11 cellular contexts compared by ENCODE assay signal in genomic region chr5:45796959-45797553, GRCh38.
DNase-seq lines count a peak whose midpoint lies in the region; ATAC-seq, FAIRE-seq and TF ChIP-seq lines count a peak whose summit lies in the region.
"Had no signal": no experiment of that assay in that cellular context is flagged by ENCODE, and none has a peak within 500 bp of the region (broad histone marks: within the 10 kb centered on the region; RNA-seq: fewer than 3 reads in every experiment).

No MANE protein-coding gene starts in this region.

- CTCF ChIA-PET in SK-N-SH (lab: Yijun Ruan, JAX) (no interaction called here), K562 (lab: Yijun Ruan, JAX; ENCODE audit: low intra/inter-chr PET ratio) (interaction anchor here (0.9 kb wide), 1 partner anchor 1261 kb away, joined by 3 read pairs; no protein-coding TSS in a partner anchor)

- peak; percentile 35 for FAIRE-seq in K562 (lab: Jason Lieb, UNC)

- no peak overlapping the region for H2AFZ ChIP-seq in SK-N-SH (ENCODE audit: low read depth)
- no peak overlapping the region for H2AFZ ChIP-seq in K562 (ENCODE audit: low read depth, low read length)
- no peak overlapping the region for H2AFZ ChIP-seq in smooth muscle cell (ENCODE audit: low read depth)

- BruUV-seq in K562 (replicated peaks; lab: Mats Ljungman, UMichigan), result no TSS peak

- no peak for TF ChIP-seq POLR2A in K562 (conservative IDR thresholded peaks at IDR 0.05)

- 0% methylated on average over 1 of the region's 1 CpG for WGBS in SK-N-SH (ENCODE audit: low lambda C conversion rate)
- 0% methylated on average over 1 of the region's 1 CpG for WGBS in K562 (ENCODE audit: insufficient coverage, low coverage, missing lambda C conversion rate)
- 43% methylated on average over 1 of the region's 1 CpG for WGBS in smooth muscle cell (ENCODE audit: low lambda C conversion rate)

- no peak overlapping the region for H3K4me3 ChIP-seq in SK-N-SH (ENCODE audit: low read depth in 2 of 2, low read length in 1 of 2)
- no peak overlapping the region for H3K4me3 ChIP-seq in K562
- no peak overlapping the region for H3K4me3 ChIP-seq in smooth muscle cell
- H3K4me3 ChIP-seq: uterus had no signal

- H3K27ac ChIP-seq in SK-N-SH (ENCODE audit: low read depth in 2 of 2, low read length in 1 of 2), result no peak overlapping the region
- H3K27ac ChIP-seq in K562 (ENCODE audit: extremely low read depth, low read depth, low read length), result no peak overlapping the region
- H3K27ac ChIP-seq in smooth muscle cell (ENCODE audit: low read depth), result no peak overlapping the region
- H3K27ac ChIP-seq: uterus had no signal

- intact Hi-C loops in K562 (cut with micrococcal nuclease) (no loop called here), Right ventricle myocardium superior (cut with DNase I) (no loop called here)

- H3K9ac ChIP-seq in SK-N-SH (no peak overlapping the region), K562 (ENCODE audit: insufficient read depth in 1 of 2, low read depth in 2 of 2, low read length in 2 of 2) (no peak overlapping the region), smooth muscle cell (ENCODE audit: low read depth) (no peak overlapping the region)

- H3K27me3 ChIP-seq in SK-N-SH (ENCODE audit: insufficient read depth), result no peaks in the 10 kb centered on the region
- no peaks in the 10 kb centered on the region for H3K27me3 ChIP-seq in K562 (ENCODE audit: control insufficient read depth in 2 of 2, insufficient read depth in 2 of 2, low read length in 2 of 2)
- H3K27me3 ChIP-seq in smooth muscle cell (ENCODE audit: low read depth), result no peaks in the 10 kb centered on the region
- H3K27me3 ChIP-seq: uterus had no signal

- H4K20me1 ChIP-seq in SK-N-SH (ENCODE audit: insufficient read depth), result no peaks in the 10 kb centered on the region
- no peaks in the 10 kb centered on the region for H4K20me1 ChIP-seq in K562 (replicated peaks; ENCODE audit: control insufficient read depth, insufficient read depth, low read length)
- H4K20me1 ChIP-seq in smooth muscle cell (ENCODE audit: low read depth), result no peaks in the 10 kb centered on the region

- H3K9me1 ChIP-seq in K562 (ENCODE audit: control insufficient read depth, insufficient read depth, low read length), result no peaks in the 10 kb centered on the region

- H3K36me3 ChIP-seq in SK-N-SH (replicated peaks in 1 of 2; ENCODE audit: control insufficient read depth in 1 of 2, insufficient read depth in 2 of 2, low read length in 1 of 2) (no peaks in the 10 kb centered on the region), K562 (ENCODE audit: control insufficient read depth, insufficient read depth, low read length) (no peaks in the 10 kb centered on the region), smooth muscle cell (ENCODE audit: low read depth) (no peaks in the 10 kb centered on the region)
- H3K36me3 ChIP-seq: uterus had no signal

- no peaks in the 10 kb centered on the region for H3K79me2 ChIP-seq in SK-N-SH (ENCODE audit: insufficient read depth)
- no peaks in the 10 kb centered on the region for H3K79me2 ChIP-seq in K562 (ENCODE audit: control insufficient read depth, insufficient read depth, low read length)
- H3K79me2 ChIP-seq in smooth muscle cell (ENCODE audit: low read depth), result no peaks in the 10 kb centered on the region

- TF ChIP-seq CTCF in SK-N-SH (IDR thresholded peaks at IDR 0.05) (peak; percentile 46), K562 (IDR thresholded peaks at IDR 0.05 in 2 of 3, conservative IDR thresholded peaks at IDR 0.05 in 1 of 3; ENCODE audit: insufficient read depth in 2 of 3, low read depth in 1 of 3, low read length in 3 of 3) (peak; percentile 45 to 55 (median 50)), smooth muscle cell (IDR thresholded peaks at IDR 0.05; ENCODE audit: borderline replicate concordance, insufficient read depth, poor library complexity, severe bottlenecking) (peak; percentile 20)

- H3F3A ChIP-seq in SK-N-SH (replicated peaks; ENCODE audit: insufficient read depth) (no peaks in the 10 kb centered on the region), smooth muscle cell (ENCODE audit: low read depth) (no peaks in the 10 kb centered on the region)

- in situ Hi-C loops in K562 (cut with MboI), result no loop called here

- no peak for TF ChIP-seq EP300 in SK-N-SH (IDR thresholded peaks at IDR 0.05; ENCODE audit: borderline replicate concordance in 1 of 2, low read depth in 1 of 2, low read length in 1 of 2)
- no peak for TF ChIP-seq EP300 in K562 (IDR thresholded peaks at IDR 0.05; ENCODE audit: low read length)

- H3K9me2 ChIP-seq in SK-N-SH, result no peaks in the 10 kb centered on the region

- ATAC-seq in SK-N-SH treated with all-trans-retinoic acid at 6 μM for 48 hours (no peak), K562 (peak; percentile 71; the same call in 2 of the 3 replicates), Right ventricle myocardium superior (ENCODE audit: poor library complexity) (no peak), HG03521 (IDR thresholded peaks at IDR 0.05; ENCODE audit: unreplicated experiment) (no peak)
- ATAC-seq: sciatic nerve had no signal

- H3K9me3 ChIP-seq in SK-N-SH (no peaks in the 10 kb centered on the region), K562 (replicated peaks; ENCODE audit: control insufficient read depth, insufficient read depth, low read depth, low read length) (no peaks in the 10 kb centered on the region), smooth muscle cell (replicated peaks; ENCODE audit: low read depth) (no peaks in the 10 kb centered on the region)
- H3K9me3 ChIP-seq: uterus had no signal

- POLR2A ChIA-PET in SK-N-SH (lab: Yijun Ruan, JAX), result no interaction called here
- POLR2A ChIA-PET in K562 (lab: Yijun Ruan, JAX), result no interaction called here

- DNase-seq in SK-N-SH (no peak), NAMALWA (ENCODE audit: low spot score) (peak; percentile 46), K562 (ENCODE audit: extremely low read depth in 1 of 4, low spot score in 3 of 4) (peak; percentile 17 to 51 (median 34)), smooth muscle cell (lab: John Stamatoyannopoulos, UW; ENCODE audit: unreplicated experiment) (no peak), Right ventricle myocardium superior (no peak)
- DNase-seq in stimulated activated CD4-positive, alpha-beta T cell treated with anti-CD3 and anti-CD28 coated beads, Interleukin-2, amount 100 ng/mL, for 24 hours, result no peak
- DNase-seq: effector memory CD4-positive, alpha-beta T cell; uterus had no signal

- H3K4me2 ChIP-seq in SK-N-SH, result no peak overlapping the region
- H3K4me2 ChIP-seq in K562 (ENCODE audit: insufficient read depth, low read length), result no peak overlapping the region
- H3K4me2 ChIP-seq in smooth muscle cell, result no peak overlapping the region

- H3K4me1 ChIP-seq in SK-N-SH (ENCODE audit: control insufficient read depth in 1 of 2, insufficient read depth in 2 of 2, low read depth in 1 of 2, low read length in 1 of 2) (no peaks in the 10 kb centered on the region), K562 (replicated peaks in 1 of 2; ENCODE audit: control insufficient read depth in 2 of 2, insufficient read depth in 2 of 2, low read length in 2 of 2) (no peaks in the 10 kb centered on the region), smooth muscle cell (ENCODE audit: low read depth) (no peaks in the 10 kb centered on the region)
- H3K4me1 ChIP-seq: uterus had no signal

- no peak for TF ChIP-seq RAD21 in SK-N-SH (IDR thresholded peaks at IDR 0.05; ENCODE audit: low read length)
- TF ChIP-seq RAD21 in K562 (CRISPR knock-in tag; conservative IDR thresholded peaks at IDR 0.05 in 1 of 2, IDR thresholded peaks at IDR 0.05 in 1 of 2), result peak in 1 of 2 experiments; percentile 43; a peak in 2 of 4 replicates

TF ChIP-seq in SK-N-SH, 30 proteins besides CTCF, POLR2A, EP300 and RAD21 (continues in another document):
- no peak for TF ChIP-seq TEAD4 (IDR thresholded peaks at IDR 0.05; ENCODE audit: borderline replicate concordance, insufficient read depth)
- TF ChIP-seq MXI1 (IDR thresholded peaks at IDR 0.05; ENCODE audit: low read depth, low read length), result no peak
- no peak for TF ChIP-seq GATA2 (CRISPR knock-in tag; IDR thresholded peaks at IDR 0.05)
- TF ChIP-seq TAF1 (IDR thresholded peaks at IDR 0.05; ENCODE audit: borderline replicate concordance, low read depth, low read length), result no peak
- TF ChIP-seq, protein P1, sequence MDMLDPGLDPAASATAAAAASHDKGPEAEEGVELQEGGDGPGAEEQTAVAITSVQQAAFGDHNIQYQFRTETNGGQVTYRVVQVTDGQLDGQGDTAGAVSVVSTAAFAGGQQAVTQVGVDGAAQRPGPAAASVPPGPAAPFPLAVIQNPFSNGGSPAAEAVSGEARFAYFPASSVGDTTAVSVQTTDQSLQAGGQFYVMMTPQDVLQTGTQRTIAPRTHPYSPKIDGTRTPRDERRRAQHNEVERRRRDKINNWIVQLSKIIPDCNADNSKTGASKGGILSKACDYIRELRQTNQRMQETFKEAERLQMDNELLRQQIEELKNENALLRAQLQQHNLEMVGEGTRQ (IDR thresholded peaks at IDR 0.05; ENCODE audit: borderline replicate concordance, low read depth, low read length), result no peak

TF ChIP-seq in SK-N-SH treated with all-trans-retinoic acid at 6 μM for 48 hours, 23 proteins besides CTCF, POLR2A, EP300 and RAD21:
- TF ChIP-seq TOX (CRISPR knock-in tag; IDR thresholded peaks at IDR 0.05; ENCODE audit: borderline replicate concordance) (no peak), ZFP30 (CRISPR knock-in tag; IDR thresholded peaks at IDR 0.05) (no peak), ARNTL (CRISPR knock-in tag; IDR thresholded peaks at IDR 0.05; ENCODE audit: borderline replicate concordance, low read depth) (no peak), SNAI2 (CRISPR knock-in tag; IDR thresholded peaks at IDR 0.05) (no peak), TCF4 (CRISPR knock-in tag; IDR thresholded peaks at IDR 0.05; ENCODE audit: borderline replicate concordance) (no peak)

TF ChIP-seq in K562, 482 proteins besides CTCF, POLR2A, EP300 and RAD21 (continues in another document):
- TF ChIP-seq MTF1 (CRISPR knock-in tag; IDR thresholded peaks at IDR 0.05; ENCODE audit: borderline replicate concordance) (no peak), TGIF2 (CRISPR knock-in tag; IDR thresholded peaks at IDR 0.05) (no peak), GATAD2A (IDR thresholded peaks at IDR 0.05) (no peak)

Comparison
In these comparisons a context has a peak if more than half of its experiments do, and no peak if none do; other contexts are left out.
1. DNase-seq: peak in NAMALWA (single experiment) and K562 (4 of 4); none in SK-N-SH (single experiment), smooth muscle cell (single experiment), stimulated activated CD4-positive, alpha-beta T cell treated with anti-CD3 and anti-CD28 coated beads, Interleukin-2, amount 100 ng/mL, for 24 hours (0 of 2) and Right ventricle myocardium superior (single experiment).
2. Of the 27 proteins assayed by ChIP-seq in both K562 and SK-N-SH: peak only in K562: none; only in SK-N-SH: none; in both: CTCF; in neither: 25; mixed calls (peak in some experiments, not most) for 1.
3. Peak in every context shown above with its lines, with median percentiles within 50 percentile points of each other: CTCF ChIP-seq.